ENCODE assay signal across 2 cellular contexts in genomic region chr19:5963855-5964254, GRCh38.
TF ChIP-seq lines count a peak whose summit lies in the region.

No MANE protein-coding gene starts in this region.

TF ChIP-seq in GM23338, 12 proteins besides CTCF, POLR2A, EP300 and RAD21:
- TF ChIP-seq EZH2 (IDR thresholded peaks at IDR 0.05; ENCODE audit: low read depth, unreplicated experiment) (no peak), ZNF114 (CRISPR knock-in tag; IDR thresholded peaks at IDR 0.05) (no peak), POLR2AphosphoS5 (IDR thresholded peaks at IDR 0.05; ENCODE audit: low read depth) (no peak), ZNF462 (CRISPR knock-in tag; IDR thresholded peaks at IDR 0.05) (no peak)

TF ChIP-seq in K562, 482 proteins besides CTCF, POLR2A, EP300 and RAD21:
- 0 out of 2 replicates have a peak, but pooled peaks have one; percentile 49 for TF ChIP-seq POLR2G (IDR thresholded peaks at IDR 0.05; ENCODE audit: low read depth, low read length)
- no peak for TF ChIP-seq CTCFL (IDR thresholded peaks at IDR 0.05; ENCODE audit: borderline replicate concordance, insufficient read depth, low read depth, low read length, poor library complexity, severe bottlenecking)
- no peak for TF ChIP-seq MCM7 (IDR thresholded peaks at IDR 0.05)
- no peak for TF ChIP-seq IRF9 (tag; IDR thresholded peaks at IDR 0.05)
- TF ChIP-seq HOMEZ (CRISPR knock-in tag; IDR thresholded peaks at IDR 0.05), result no peak
- TF ChIP-seq NEUROD1 (IDR thresholded peaks at IDR 0.05; ENCODE audit: borderline replicate concordance, low read depth, low read length, partially characterized antibody), result no peak
- no peak for TF ChIP-seq CEBPB (tag; IDR thresholded peaks at IDR 0.05)
- no peak for TF ChIP-seq HMG20B (CRISPR knock-in tag; IDR thresholded peaks at IDR 0.05)
- no peak for TF ChIP-seq XRCC4 (IDR thresholded peaks at IDR 0.05; ENCODE audit: extremely low read depth, insufficient read depth, insufficient read length)
